In genomic region chr11:7671807-7672206, GRCh38 we compare ENCODE assay signal across 1 cellular context.
A peak's percentile ranks its signal among the peaks of the same experiment; 100 is the strongest.
TF ChIP-seq lines count a peak whose summit lies in the region.

No MANE protein-coding gene starts in this region.

TF ChIP-seq in GM12878, 131 proteins besides CTCF, POLR2A, EP300 and RAD21 (continued from another document and continues in another):
- TF ChIP-seq USF1 (IDR thresholded peaks at IDR 0.05; ENCODE audit: borderline replicate concordance, extremely low read length, insufficient read depth, low read depth, low read length) (no peak), ZNF274 (IDR thresholded peaks at IDR 0.05; ENCODE audit: insufficient read depth, insufficient read length) (no peak), RB1 (IDR thresholded peaks at IDR 0.05; ENCODE audit: borderline replicate concordance) (no peak), KLF5 (IDR thresholded peaks at IDR 0.05; ENCODE audit: partially characterized antibody) (no peak), POU2F2 (IDR thresholded peaks at IDR 0.05; ENCODE audit: borderline replicate concordance, low read depth, low read length) (peak; percentile 84; the same call in 2 of the 3 replicates), SPI1 (IDR thresholded peaks at IDR 0.05; ENCODE audit: borderline replicate concordance, insufficient read depth, low read depth, low read length) (peak; percentile 39; the same call in 1 of the 2 replicates), BACH1 (IDR thresholded peaks at IDR 0.05; ENCODE audit: borderline replicate concordance) (no peak), ELK1 (IDR thresholded peaks at IDR 0.05; ENCODE audit: low read depth, low read length) (no peak), REST (IDR thresholded peaks at IDR 0.05; ENCODE audit: low read depth, low read length) (no peak), FOS (IDR thresholded peaks at IDR 0.05; ENCODE audit: borderline replicate concordance, extremely low read depth, insufficient read length) (no peak), E2F4 (IDR thresholded peaks at IDR 0.05; ENCODE audit: low read depth, low read length) (no peak), NFIC (IDR thresholded peaks at IDR 0.05; ENCODE audit: low read depth, low read length) (peak; percentile 81), ZNF592 (IDR thresholded peaks at IDR 0.05) (no peak), NFYA (IDR thresholded peaks at IDR 0.05; ENCODE audit: borderline replicate concordance, low read depth, low read length) (no peak), HCFC1 (IDR thresholded peaks at IDR 0.05; ENCODE audit: low read length) (no peak), BMI1 (IDR thresholded peaks at IDR 0.05; ENCODE audit: borderline replicate concordance) (no peak), RBBP5 (conservative IDR thresholded peaks at IDR 0.05) (no peak), IKZF1 (conservative IDR thresholded peaks at IDR 0.05) (peak; percentile 54; the same call in 1 of the 2 replicates), ZBTB33 (IDR thresholded peaks at IDR 0.05) (no peak), EZH2 (IDR thresholded peaks at IDR 0.05; ENCODE audit: borderline replicate concordance, control insufficient read depth, low read depth, low read length) (no peak), FOXK2 (IDR thresholded peaks at IDR 0.05) (no peak), JUND (IDR thresholded peaks at IDR 0.05; ENCODE audit: low read depth, low read length) (0 out of 2 replicates have a peak, but pooled peaks have one; percentile 48), IRF4 (IDR thresholded peaks at IDR 0.05; ENCODE audit: low read depth, low read length) (peak; percentile 88), RAD51 (IDR thresholded peaks at IDR 0.05) (no peak), YY1 (IDR thresholded peaks at IDR 0.05; ENCODE audit: low read depth, low read length) (no peak), MLLT1 (IDR thresholded peaks at IDR 0.05) (no peak), MTA3 (IDR thresholded peaks at IDR 0.05; ENCODE audit: borderline replicate concordance, low read length) (no peak), CBFB (IDR thresholded peaks at IDR 0.05; ENCODE audit: low read depth) (peak; percentile 73; the same call in 1 of the 2 replicates), PML (IDR thresholded peaks at IDR 0.05; ENCODE audit: low read length) (0 out of 2 replicates have a peak, but pooled peaks have one; percentile 47), IKZF2 (IDR thresholded peaks at IDR 0.05) (peak in 1 of 2 experiments; percentile 62; a peak in 3 of 4 replicates), IRF5 (IDR thresholded peaks at IDR 0.05; ENCODE audit: borderline replicate concordance) (no peak), YBX1 (IDR thresholded peaks at IDR 0.05) (no peak), JUNB (IDR thresholded peaks at IDR 0.05) (peak; percentile 90), STAT3 (IDR thresholded peaks at IDR 0.05; ENCODE audit: low read depth, low read length) (no peak), SRF (IDR thresholded peaks at IDR 0.05; ENCODE audit: low read depth in 2 of 2, low read length in 2 of 2) (no peak), E4F1 (IDR thresholded peaks at IDR 0.05; ENCODE audit: borderline replicate concordance, partially characterized antibody) (no peak), SIN3A (IDR thresholded peaks at IDR 0.05; ENCODE audit: low read depth, low read length) (no peak), BHLHE40 (IDR thresholded peaks at IDR 0.05; ENCODE audit: borderline replicate concordance in 1 of 2, low read depth in 2 of 2, low read length in 1 of 2) (peak; percentile 48 to 53; a peak in 2 of 4 replicates), ZNF384 (IDR thresholded peaks at IDR 0.05; ENCODE audit: borderline replicate concordance, low read depth, low read length) (no peak), MYC (IDR thresholded peaks at IDR 0.05; ENCODE audit: insufficient read depth, insufficient read length, insufficient replicate concordance, low read length, severe bottlenecking) (no peak), BCL11A (IDR thresholded peaks at IDR 0.05; ENCODE audit: low read depth, low read length) (peak; percentile 80), FOXM1 (IDR thresholded peaks at IDR 0.05; ENCODE audit: low read depth, low read length) (peak; percentile 86), NR2F1 (conservative IDR thresholded peaks at IDR 0.05) (peak; percentile 59), PKNOX1 (IDR thresholded peaks at IDR 0.05) (peak; percentile 80)
